ENCODE assay signal across 11 cellular contexts in genomic region chr9:14221558-14221957, GRCh38.
DNase-seq lines count a peak whose midpoint lies in the region; ATAC-seq and TF ChIP-seq lines count a peak whose summit lies in the region.
"Had no signal": no experiment of that assay in that cellular context is flagged by ENCODE, and none has a peak within 500 bp of the region (broad histone marks: within the 10 kb centered on the region; RNA-seq: fewer than 3 reads in every experiment).

No MANE protein-coding gene starts in this region.

- no peak for TF ChIP-seq CTCF in fibroblast of villous mesenchyme (IDR thresholded peaks at IDR 0.05; ENCODE audit: insufficient read depth, low read depth, low read length)

- H3K36me3 ChIP-seq in rectal smooth muscle tissue (ENCODE audit: control insufficient read depth, insufficient read depth, low read length), result no peaks in the 10 kb centered on the region

- DNase-seq in GM04503 (ENCODE audit: low read depth), result peak; percentile 36
- peak; percentile 58 for DNase-seq in SW480 (ENCODE audit: low spot score)
- DNase-seq in fibroblast of villous mesenchyme (ENCODE audit: low read depth), result peak; percentile 37
- no peak for DNase-seq in stimulated activated CD4-positive, alpha-beta T cell treated with anti-CD3 and anti-CD28 coated beads, Interleukin-4, amount 100 ng/mL, for 4 hours
- no peak for DNase-seq in activated gamma-delta T cell treated with Interleukin-2 at 50 U/mL for 16 hours
- DNase-seq: activated naive CD8-positive, alpha-beta T cell treated with anti-CD3 and anti-CD28 coated beads, Interleukin-2, amount 10 ng/mL, durations not matched to agents 7 days and 5 days; Kasumi-1; T-helper 1 cell had no signal

- no peak for ATAC-seq in GM21360 (IDR thresholded peaks at IDR 0.05; ENCODE audit: unreplicated experiment)
- no peak for ATAC-seq in HG02840 (IDR thresholded peaks at IDR 0.05; ENCODE audit: low FRiP score, unreplicated experiment)

- no peak overlapping the region for H3K4me3 ChIP-seq in fibroblast of villous mesenchyme (ENCODE audit: low read depth, low read length)
- H3K4me3 ChIP-seq in rectal smooth muscle tissue (ENCODE audit: low read length), result no peak overlapping the region

- no peak overlapping the region for H3K9ac ChIP-seq in rectal smooth muscle tissue (ENCODE audit: low read length)

- no peaks in the 10 kb centered on the region for H3K27me3 ChIP-seq in rectal smooth muscle tissue (ENCODE audit: control insufficient read depth, insufficient read depth, low read length)

- H3K4me1 ChIP-seq in rectal smooth muscle tissue (ENCODE audit: control insufficient read depth, insufficient read depth, low read length), result peaks cover 24% of the 10 kb centered on the region

- peak overlapping the region; percentile 30 for H3K27ac ChIP-seq in rectal smooth muscle tissue (ENCODE audit: low read depth, low read length)

Comparison
In these comparisons a context has a peak if more than half of its experiments do, and no peak if none do; other contexts are left out.
1. DNase-seq: peak in GM04503 (single experiment), SW480 (single experiment) and fibroblast of villous mesenchyme (single experiment); none in stimulated activated CD4-positive, alpha-beta T cell treated with anti-CD3 and anti-CD28 coated beads, Interleukin-4, amount 100 ng/mL, for 4 hours (0 of 2) and activated gamma-delta T cell treated with Interleukin-2 at 50 U/mL for 16 hours (single experiment).